Comparison of ENCODE assay signal across 8 cellular contexts in genomic region chr1:36160949-36161485, GRCh38. TPM values are rescaled to one million over a fixed set of nuclear protein-coding genes. Genes with fewer than 3 reads are reported as not detected.
DNase-seq lines count a peak whose midpoint lies in the region; ATAC-seq and TF ChIP-seq lines count a peak whose summit lies in the region.

No MANE protein-coding gene starts in this region.

- intact Hi-C loops in colonic mucosa (cut with DNase I) = no loop called here

- no peaks in the 10 kb centered on the region for H3K27me3 ChIP-seq in colonic mucosa

- H3K9ac ChIP-seq in colonic mucosa (ENCODE audit: low read depth in 2 of 2, low read length in 2 of 2) = peak overlapping the region; percentile 62 to 77

- H3K36me3 ChIP-seq in colonic mucosa = no peaks in the 10 kb centered on the region

- no peak for TF ChIP-seq CTCF in colonic mucosa (IDR thresholded peaks at IDR 0.05)

- DNase-seq in LHCN-M2 (ENCODE audit: low read depth) (peak; percentile 73), colonic mucosa (no peak), left lobe of liver (ENCODE audit: low spot score) (no peak), GOT3 (lab: John Stamatoyannopoulos, UW) (no peak), DMS79 (lab: John Stamatoyannopoulos, UW) (no peak)
- DNase-seq in activated CD4-positive, CD25-positive, alpha-beta regulatory T cell (lab: John Stamatoyannopoulos, UW) = peak in 3 of 4 experiments; percentile 16 to 43 (median 29)
- DNase-seq in stimulated activated CD4-positive, alpha-beta T cell treated with anti-CD3 and anti-CD28 coated beads, Interleukin-4, amount 100 ng/mL, for 24 hours = peak; percentile 70

- H3K4me3 ChIP-seq in GM08714 (ENCODE audit: low read length) = peak overlapping the region; percentile 46
- H3K4me3 ChIP-seq in colonic mucosa = peak overlapping the region; percentile 21

- H3K9me3 ChIP-seq in colonic mucosa = no peaks in the 10 kb centered on the region

- H3K27ac ChIP-seq in colonic mucosa = peak overlapping the region; percentile 81

- peaks cover 19% of the 10 kb centered on the region for H3K4me1 ChIP-seq in colonic mucosa

- peak; percentile 17 for ATAC-seq in left lobe of liver

RNA-seq across cellular contexts. Expression of gene MAP7D1, which starts 5.1 kb away (rescaled TPM):
- total RNA-seq in LHCN-M2 (2014; rRNA removed) = 252 and 271 TPM in 2 replicates
- polyA plus RNA-seq in LHCN-M2 (2012) = 146 TPM
- 10 to 100 TPM; 37.7 to 50.0 TPM for total RNA-seq in colonic mucosa
- 13.3 TPM for total RNA-seq in left lobe of liver

RNA-seq across cellular contexts. Expression of gene TRAPPC3, which starts 11.7 kb away (rescaled TPM):
- total RNA-seq in LHCN-M2 (2014; rRNA removed) (129 and 134 TPM in 2 replicates), colonic mucosa (10 to 100 TPM; 59.0 to 60.6 TPM), left lobe of liver (24.8 TPM)
- polyA plus RNA-seq in LHCN-M2 (2012) = 125 TPM

RNA-seq across cellular contexts. Expression of gene COL8A2, which starts 36.0 kb away (rescaled TPM):
- total RNA-seq in LHCN-M2 (2014; rRNA removed) (0.11 and 0.26 TPM in 2 replicates), colonic mucosa (1 to 10 TPM; 1.1 to 2.1 TPM), left lobe of liver (0.50 TPM)
- 0.79 TPM for polyA plus RNA-seq in LHCN-M2 (2012)

Comparison
In these comparisons a context has a peak if more than half of its experiments do, and no peak if none do; other contexts are left out.
1. DNase-seq: peak in LHCN-M2 (single experiment), activated CD4-positive, CD25-positive, alpha-beta regulatory T cell (3 of 4) and stimulated activated CD4-positive, alpha-beta T cell treated with anti-CD3 and anti-CD28 coated beads, Interleukin-4, amount 100 ng/mL, for 24 hours (single experiment); none in colonic mucosa (single experiment), left lobe of liver (single experiment), GOT3 (single experiment) and DMS79 (single experiment).